In the genomic region with DNA sequence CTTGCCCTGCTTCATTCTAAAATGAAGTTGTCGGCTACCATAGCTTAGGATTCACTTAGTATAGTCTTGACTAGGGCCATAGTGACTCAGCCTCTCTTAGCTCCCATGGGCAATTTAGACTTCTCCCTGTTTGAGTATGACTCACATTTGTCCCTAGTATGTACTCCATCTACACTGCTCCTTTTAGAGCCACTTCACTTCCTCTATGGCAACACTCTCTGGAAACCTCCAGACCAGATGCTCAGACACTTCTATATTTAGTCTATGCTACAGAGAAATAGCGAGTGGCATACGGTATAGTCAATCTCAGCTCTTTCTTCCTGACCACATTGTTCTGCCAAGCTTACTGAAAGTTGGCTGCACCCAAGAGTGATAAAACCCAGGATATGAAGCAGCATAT, we compare ENCODE assay signal across 10 cellular contexts. TPM values are rescaled to one million over a fixed set of nuclear protein-coding genes. Genes with fewer than 3 reads are reported as not detected.
DNase-seq lines count a peak whose midpoint lies in the region; ATAC-seq and TF ChIP-seq lines count a peak whose summit lies in the region.
"Had no signal": no experiment of that assay in that cellular context is flagged by ENCODE, and none has a peak within 500 bp of the region (broad histone marks: within the 10 kb centered on the region; RNA-seq: fewer than 3 reads in every experiment).

No MANE protein-coding gene starts in this region.

- peaks cover 2 to 5% (median 5%) of the 10 kb centered on the region in 3 donors for H3K4me1 Mint-ChIP-seq in T-cell
- peaks cover 10% of the 10 kb centered on the region for H3K4me1 Mint-ChIP-seq in CD4-positive, alpha-beta T cell (ENCODE audit: low read depth)

- peaks cover 33 to 34% of the 10 kb centered on the region in 2 donors for H3K27me3 Mint-ChIP-seq in T-cell
- H3K27me3 Mint-ChIP-seq in CD4-positive, alpha-beta T cell = peaks cover 44% of the 10 kb centered on the region

- no peak for TF ChIP-seq CTCF in mucosa of descending colon (IDR thresholded peaks at IDR 0.05)
- TF ChIP-seq CTCF in CD4-positive, alpha-beta T cell (IDR thresholded peaks at IDR 0.05) = no peak

- H3K27ac Mint-ChIP-seq in T-cell = no peak overlapping the region
- no peak overlapping the region for H3K27ac Mint-ChIP-seq in CD4-positive, alpha-beta T cell

- ATAC-seq in mucosa of descending colon (peak; percentile 70), T-cell (replicated peaks in 1 of 4) (no peak), GM21526 (IDR thresholded peaks at IDR 0.05; ENCODE audit: low FRiP score, unreplicated experiment) (no peak)
- ATAC-seq in CD4-positive, alpha-beta T cell (ENCODE audit: poor library complexity) = no peak

- DNase-seq in Caki2 (ENCODE audit: low read depth) (peak; percentile 38), NOMO-1 (lab: John Stamatoyannopoulos, UW; ENCODE audit: unreplicated experiment in 2 of 2) (peak; percentile 77 to 94), dermis blood vessel endothelial cell (peak; percentile 46), mucosa of descending colon (no peak), T-cell (no peak), mucosa of gallbladder (ENCODE audit: low spot score) (no peak)
- DNase-seq in CD4-positive, alpha-beta T cell = no peak
- DNase-seq: NCI-H526 treated with DMSO at 0.1 percent for 48 hours; stimulated activated CD4-positive, alpha-beta T cell treated with anti-CD3 and anti-CD28 coated beads, Interleukin-1b, Interleukin-23, amount 100 ng/mL, for 48 hours had no signal

- peaks cover 11% of the 10 kb centered on the region for H3K27me3 ChIP-seq in CD4-positive, alpha-beta T cell (ENCODE audit: control insufficient read depth, insufficient read depth, low read length)

- no peaks in the 10 kb centered on the region for H3K9me3 Mint-ChIP-seq in T-cell
- H3K9me3 Mint-ChIP-seq in CD4-positive, alpha-beta T cell = no peaks in the 10 kb centered on the region

- POLR2A ChIA-PET in T-cell (lab: Charles Lee) = no interaction called here
- POLR2A ChIA-PET in CD4-positive, alpha-beta T cell (lab: Charles Lee) = interaction anchor here (0.7 kb wide), 1 partner anchor 29 kb away, joined by 3 read pairs; no protein-coding TSS in a partner anchor

- no peaks in the 10 kb centered on the region for H3K9me3 ChIP-seq in mucosa of descending colon
- H3K9me3 ChIP-seq in CD4-positive, alpha-beta T cell (ENCODE audit: control insufficient read depth, low read length) = no peaks in the 10 kb centered on the region

- in situ Hi-C loops in Caki2 (cut with HindIII; ENCODE audit: low pct_unique_long_range_greater_than_20kb, low sequenced_read_pairs) = no loop called here

- H3K36me3 Mint-ChIP-seq in T-cell = no peaks in the 10 kb centered on the region
- no peaks in the 10 kb centered on the region for H3K36me3 Mint-ChIP-seq in CD4-positive, alpha-beta T cell (ENCODE audit: low read depth)

- H3K4me3 Mint-ChIP-seq in T-cell = no peak overlapping the region
- H3K4me3 Mint-ChIP-seq in CD4-positive, alpha-beta T cell = no peak overlapping the region

- no peaks in the 10 kb centered on the region for H3K36me3 ChIP-seq in mucosa of descending colon (ENCODE audit: low read depth)

- CTCF ChIA-PET in T-cell (lab: Charles Lee) = interaction anchor here (0.5 to 0.9 kb wide), 3 partner anchors 8 to 537 kb away, joined by 3 to 5 read pairs (median 4); no protein-coding TSS in a partner anchor
- CTCF ChIA-PET in CD4-positive, alpha-beta T cell (lab: Charles Lee) = no interaction called here

- no peaks in the 10 kb centered on the region for H3K4me1 ChIP-seq in mucosa of descending colon (ENCODE audit: low read depth)

- no peak overlapping the region for H3K27ac ChIP-seq in CD4-positive, alpha-beta T cell (ENCODE audit: low read depth, low read length)

- intact Hi-C loops in mucosa of descending colon (cut with DNase I, micrococcal nuclease) = loop anchor here in 1 of 2 donors (10.0 kb wide), 1 partner anchor 299 kb away; no protein-coding TSS in a partner anchor
- intact Hi-C loops in CD4-positive, alpha-beta T cell (cut with DNase I, micrococcal nuclease) = no loop called here

- no peak overlapping the region for H3K4me3 ChIP-seq in mucosa of descending colon

RNA-seq across cellular contexts. Expression of gene MEPE, which starts 11.2 kb away (rescaled TPM):
- not detected in 2 replicates for total RNA-seq in Caki2 (2014; rRNA removed; shearing (Covaris generic); ENCODE audit: low replicate concordance)
- not detected in 2 replicates for total RNA-seq in dermis blood vessel endothelial cell
- not detected for total RNA-seq in mucosa of descending colon
- total RNA-seq in T-cell = not detected
- total RNA-seq in mucosa of gallbladder = not detected
- not detected for total RNA-seq in CD4-positive, alpha-beta T cell

RNA-seq across cellular contexts. Expression of gene IBSP, which starts 44.6 kb away (rescaled TPM):
- not detected in 2 replicates for total RNA-seq in Caki2 (2014; rRNA removed; shearing (Covaris generic); ENCODE audit: low replicate concordance)
- total RNA-seq in dermis blood vessel endothelial cell (not detected in 2 replicates), mucosa of descending colon (not detected), T-cell (not detected), mucosa of gallbladder (2.1 TPM)
- total RNA-seq in CD4-positive, alpha-beta T cell = not detected

Comparison
In these comparisons a context has a peak if more than half of its experiments do, and no peak if none do; other contexts are left out.
1. DNase-seq: peak in Caki2 (single experiment), NOMO-1 (2 of 2) and dermis blood vessel endothelial cell (single experiment); none in mucosa of descending colon (0 of 3), T-cell (0 of 34), mucosa of gallbladder (single experiment) and CD4-positive, alpha-beta T cell (0 of 10).